1 cellular context compared by ENCODE assay signal in genomic region chr3:101519685-101520365, GRCh38.
TF ChIP-seq lines count a peak whose summit lies in the region.

No MANE protein-coding gene starts in this region.

TF ChIP-seq in K562, 482 proteins besides CTCF, POLR2A, EP300 and RAD21:
- TF ChIP-seq CEBPB (tag; IDR thresholded peaks at IDR 0.05) (peak; percentile 47; the same call in 1 of the 2 replicates), FOXK1 (CRISPR knock-in tag; IDR thresholded peaks at IDR 0.05; ENCODE audit: borderline replicate concordance) (no peak), CEBPG (CRISPR knock-in tag; IDR thresholded peaks at IDR 0.05) (no peak), CEBPG (tag; conservative IDR thresholded peaks at IDR 0.05 in 1 of 2, IDR thresholded peaks at IDR 0.05 in 1 of 2) (peak in 1 of 2 experiments; percentile 33; a peak in 1 of 4 replicates)
